In genomic region chr14:23095196-23096108, GRCh38 we compare ENCODE assay signal across 8 cellular contexts. TPM values are rescaled to one million over a fixed set of nuclear protein-coding genes. Genes with fewer than 3 reads are reported as not detected.
A peak's percentile ranks its signal among the peaks of the same experiment; 100 is the strongest.
DNase-seq lines count a peak whose midpoint lies in the region; ATAC-seq and TF ChIP-seq lines count a peak whose summit lies in the region.

C14orf119 (plus strand) TSS chr14:23095505; CDS start chr14:23097659, 2,154 bp downstream.

- no peak within 1 kb of the TSS for H3K4me3 Mint-ChIP-seq in T-helper 17 cell
- no peak within 1 kb of the TSS for H3K4me3 Mint-ChIP-seq in chondrocyte (ENCODE audit: unreplicated experiment)

- no peaks in the 10 kb centered on the region for H3K9me3 Mint-ChIP-seq in chondrocyte (ENCODE audit: low read depth)

- H3K9me3 ChIP-seq in T-helper 17 cell (ENCODE audit: control insufficient read depth, low read length, poor library complexity, severe bottlenecking): no peaks in the 10 kb centered on the region

- ATAC-seq in HG03097 (IDR thresholded peaks at IDR 0.05; ENCODE audit: low FRiP score, unreplicated experiment) (peak; percentile 92), T-helper 17 cell (peak; percentile 90)

- H3K4me1 Mint-ChIP-seq in T-helper 17 cell (peaks cover 29% of the 10 kb centered on the region), chondrocyte (ENCODE audit: low read depth) (peaks cover 36% of the 10 kb centered on the region)

- TF ChIP-seq CTCF in chondrocyte (IDR thresholded peaks at IDR 0.05): no peak

- H3K27ac Mint-ChIP-seq in T-helper 17 cell (no peak within 1 kb of the TSS), chondrocyte (ENCODE audit: unreplicated experiment) (no peak within 1 kb of the TSS)

- H3K27me3 Mint-ChIP-seq in T-helper 17 cell (no peaks in the 10 kb centered on the region), chondrocyte (ENCODE audit: low read depth) (no peaks in the 10 kb centered on the region)

- H3K36me3 Mint-ChIP-seq in T-helper 17 cell (ENCODE audit: low read depth) (no peaks in the 10 kb centered on the region), chondrocyte (ENCODE audit: low read depth) (peaks cover 14% of the 10 kb centered on the region)

- DNase-seq in activated naive CD4-positive, alpha-beta T cell treated with Interleukin-2 at 50 U/mL for 16 hours: peak; percentile 99
- no peak for DNase-seq in activated naive CD4-positive, alpha-beta T cell (lab: John Stamatoyannopoulos, UW)
- DNase-seq in T-helper 17 cell (peak in 2 of 3 donors; percentile 95 to 97), chondrocyte (ENCODE audit: low spot score) (peak; percentile 99), kidney tubule cell (ENCODE audit: low spot score) (peak; percentile 100), cortex of kidney (lab: John Stamatoyannopoulos, UW) (no peak)
- DNase-seq in stimulated activated CD4-positive, alpha-beta T cell treated with anti-CD3 and anti-CD28 coated beads, Interleukin-4, amount 100 ng/mL, for 1 hour: peak; percentile 100

RNA-seq across cellular contexts. Expression of gene C14orf119, which starts in this region (rescaled TPM):
- total RNA-seq in T-helper 17 cell: 10 to 100 TPM; 10.5 to 11.6 TPM
- 51.0 to 56.8 TPM (median 52.5 TPM) in 3 replicates for total RNA-seq in chondrocyte

Comparison
In these comparisons a context has a peak if more than half of its experiments do, and no peak if none do; other contexts are left out.
1. DNase-seq: peak in activated naive CD4-positive, alpha-beta T cell treated with Interleukin-2 at 50 U/mL for 16 hours (single experiment), T-helper 17 cell (2 of 3), chondrocyte (single experiment), kidney tubule cell (single experiment) and stimulated activated CD4-positive, alpha-beta T cell treated with anti-CD3 and anti-CD28 coated beads, Interleukin-4, amount 100 ng/mL, for 1 hour (single experiment); none in activated naive CD4-positive, alpha-beta T cell (0 of 4) and cortex of kidney (single experiment).